Comparison of ENCODE assay signal across 15 cellular contexts in the genomic region with DNA sequence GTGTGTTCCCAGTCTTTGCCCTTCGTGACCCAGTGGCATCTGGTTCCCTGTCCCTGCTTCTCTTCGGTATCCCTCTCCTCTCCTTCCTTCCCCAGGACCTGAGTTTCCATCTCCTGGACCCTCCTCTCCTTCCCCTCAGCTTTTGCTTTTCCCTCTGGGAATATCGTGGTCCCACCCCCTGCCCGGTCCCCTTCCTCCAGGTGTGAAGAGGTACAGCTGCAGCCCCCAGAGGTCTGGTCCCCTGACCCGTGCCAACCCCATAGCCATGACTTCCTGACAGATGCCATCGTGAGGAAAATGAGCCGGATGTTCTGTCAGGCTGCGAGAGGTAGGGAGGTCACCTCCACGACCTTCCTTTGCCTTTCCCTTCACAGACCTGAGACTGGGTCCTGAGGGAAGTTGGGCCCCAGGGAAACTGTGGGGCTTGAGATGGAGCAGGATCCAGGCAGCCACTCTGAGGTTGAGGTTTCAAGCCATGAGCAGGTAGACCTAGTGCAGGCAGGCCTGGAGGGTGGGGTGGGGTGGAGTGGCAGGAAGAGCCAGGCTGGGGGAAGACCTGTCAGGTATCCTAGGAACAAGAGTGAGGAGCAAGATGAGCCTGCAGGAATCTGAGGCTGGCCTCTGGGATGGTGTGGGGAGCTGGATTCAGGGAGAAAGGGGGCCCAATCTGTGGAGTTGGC. TPM values are rescaled to one million over a fixed set of nuclear protein-coding genes. Genes with fewer than 3 reads are reported as not detected.
DNase-seq lines count a peak whose midpoint lies in the region; ATAC-seq and TF ChIP-seq lines count a peak whose summit lies in the region.
"Had no signal": no experiment of that assay in that cellular context is flagged by ENCODE, and none has a peak within 500 bp of the region (broad histone marks: within the 10 kb centered on the region; RNA-seq: fewer than 3 reads in every experiment).

No MANE protein-coding gene starts in this region.

- H3K4me1 Mint-ChIP-seq in brain (peaks cover 17% of the 10 kb centered on the region), progenitor cell of endocrine pancreas (ENCODE audit: low read depth) (no peaks in the 10 kb centered on the region)

- H3K4me3 Mint-ChIP-seq in brain (no peak overlapping the region), progenitor cell of endocrine pancreas (ENCODE audit: low read depth) (no peak overlapping the region)

- H3K9me2 ChIP-seq in OCI-LY1 (ENCODE audit: low read depth, low read length): no peaks in the 10 kb centered on the region

- TF ChIP-seq CTCF in OCI-LY1 (IDR thresholded peaks at IDR 0.05; ENCODE audit: low read length) (no peak), brain (conservative IDR thresholded peaks at IDR 0.05) (no peak), progenitor cell of endocrine pancreas (IDR thresholded peaks at IDR 0.05; ENCODE audit: unreplicated experiment) (no peak)

- no peaks in the 10 kb centered on the region for H3K9me3 ChIP-seq in OCI-LY1 (ENCODE audit: low read length)
- H3K9me3 ChIP-seq: gastrocnemius medialis had no signal

- peaks cover 30% of the 10 kb centered on the region for H3K4me1 ChIP-seq in OCI-LY1 (ENCODE audit: insufficient read depth, low read length, severe bottlenecking)
- H3K4me1 ChIP-seq: gastrocnemius medialis had no signal

- no peaks in the 10 kb centered on the region for H3K27me3 Mint-ChIP-seq in brain
- H3K27me3 Mint-ChIP-seq in progenitor cell of endocrine pancreas: no peaks in the 10 kb centered on the region

- no peaks in the 10 kb centered on the region for H3K27me3 ChIP-seq in OCI-LY1 (ENCODE audit: insufficient read depth, low read length)
- H3K27me3 ChIP-seq: gastrocnemius medialis had no signal

- peaks cover 0 to 3% (median 0%) of the 10 kb centered on the region in 5 experiments for H3K9me3 Mint-ChIP-seq in brain
- no peaks in the 10 kb centered on the region for H3K9me3 Mint-ChIP-seq in progenitor cell of endocrine pancreas (ENCODE audit: low read depth)

- H3K36me3 ChIP-seq in OCI-LY1 (ENCODE audit: insufficient read depth, low read length): peaks cover 83% of the 10 kb centered on the region

- H3K4me2 ChIP-seq in OCI-LY1 (ENCODE audit: low read length): no peak overlapping the region
- H3K4me2 ChIP-seq: smooth muscle cell had no signal

- no peak overlapping the region for H3K9ac ChIP-seq in OCI-LY1 (ENCODE audit: low read length)

- ATAC-seq in GM21717 (IDR thresholded peaks at IDR 0.05; ENCODE audit: unreplicated experiment): no peak
- ATAC-seq: gastrocnemius medialis had no signal

- H3K27ac ChIP-seq in OCI-LY1 (ENCODE audit: low read depth, low read length, poor library complexity, severe bottlenecking): peak overlapping the region; percentile 16
- H3K27ac ChIP-seq: gastrocnemius medialis had no signal

- H4K20me1 ChIP-seq in OCI-LY1 (ENCODE audit: insufficient read depth, low read length): no peaks in the 10 kb centered on the region

- DNase-seq in activated CD8-positive, alpha-beta memory T cell treated with anti-CD3 and anti-CD28 coated beads, Interleukin-2, amount 50 U/mL, for 48 hours: peak; percentile 61
- DNase-seq in activated CD8-positive, alpha-beta memory T cell treated with anti-CD3 and anti-CD28 coated beads for 24 hours: no peak
- DNase-seq in progenitor cell of endocrine pancreas (ENCODE audit: low spot score, unreplicated experiment) (no peak), LoVo (ENCODE audit: low spot score) (no peak)
- no peak for DNase-seq in activated effector memory CD4-positive, alpha-beta T cell treated with Interleukin-2 at 50 U/mL for 16 hours
- DNase-seq: effector memory CD4-positive, alpha-beta T cell; gastrocnemius medialis; mesenchymal stem cell; occipital lobe; SHP77 treated with DMSO at 0.1 percent for 48 hours had no signal

- H3K79me2 ChIP-seq in OCI-LY1 (ENCODE audit: insufficient read depth, low read length): no peaks in the 10 kb centered on the region

- H3K4me3 ChIP-seq in OCI-LY1 (ENCODE audit: low read depth, low read length, poor library complexity, severe bottlenecking): no peak overlapping the region
- H3K4me3 ChIP-seq: gastrocnemius medialis, smooth muscle cell had no signal

- peaks cover 25% of the 10 kb centered on the region for H3F3A ChIP-seq in OCI-LY1 (ENCODE audit: insufficient read depth, low read length)

- no peak overlapping the region for H2AFZ ChIP-seq in OCI-LY1 (ENCODE audit: low read length)

- peak overlapping the region in 3 of 5 experiments; percentile 28 to 83 (median 54) for H3K27ac Mint-ChIP-seq in brain
- H3K27ac Mint-ChIP-seq in progenitor cell of endocrine pancreas: peak overlapping the region; percentile 34

- peaks cover 77% of the 10 kb centered on the region for H3K36me3 Mint-ChIP-seq in brain
- H3K36me3 Mint-ChIP-seq in progenitor cell of endocrine pancreas (ENCODE audit: insufficient read depth): peaks cover 16% of the 10 kb centered on the region

RNA-seq across cellular contexts. Expression of a gene that starts 10.1 kb away (rescaled TPM):
- polyA plus RNA-seq in brain (ENCODE audit: insufficient read depth, low read depth, low replicate concordance): 2,812 TPM
- 1,813 and 1,855 TPM in 2 replicates for total RNA-seq in progenitor cell of endocrine pancreas

RNA-seq across cellular contexts. Expression of a gene that starts 10.5 kb away (rescaled TPM):
- 33.0 TPM for polyA plus RNA-seq in brain (ENCODE audit: insufficient read depth, low read depth, low replicate concordance)
- 37.4 and 37.6 TPM in 2 replicates for total RNA-seq in progenitor cell of endocrine pancreas

RNA-seq across cellular contexts. Expression of a gene that starts 27.4 kb away (rescaled TPM):
- polyA plus RNA-seq in brain (ENCODE audit: insufficient read depth, low read depth, low replicate concordance): 3.1 TPM
- 10.7 and 12.3 TPM in 2 replicates for total RNA-seq in progenitor cell of endocrine pancreas

RNA-seq across cellular contexts. Expression of a gene that starts 28.6 kb away (rescaled TPM):
- 0.22 TPM for polyA plus RNA-seq in brain (ENCODE audit: insufficient read depth, low read depth, low replicate concordance)
- not detected in 2 replicates for total RNA-seq in progenitor cell of endocrine pancreas
- total RNA-seq: A673, smooth muscle cell had no signal
- polyA plus RNA-seq: smooth muscle cell had no signal
